In the genomic region with DNA sequence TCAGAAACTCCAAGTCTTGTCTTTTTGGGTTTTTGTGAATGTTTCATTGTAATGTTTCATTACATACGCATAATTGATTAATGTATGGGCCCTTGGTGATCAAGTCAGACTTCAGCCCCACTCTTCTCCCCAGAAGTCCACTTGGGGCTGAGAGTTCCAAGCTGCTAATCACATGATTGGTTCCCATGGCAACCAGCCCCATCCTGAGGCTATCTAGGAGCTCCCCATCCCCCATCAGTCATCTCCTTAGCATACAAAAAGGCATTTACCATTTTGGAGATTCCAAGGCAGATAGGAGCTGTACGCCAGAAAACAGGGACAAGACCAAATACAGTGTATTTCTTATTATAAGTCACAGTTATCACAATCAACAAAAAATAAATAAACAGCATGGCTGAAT, we compare ENCODE assay signal across 19 cellular contexts. TPM values are rescaled to one million over a fixed set of nuclear protein-coding genes. Genes with fewer than 3 reads are reported as not detected.
DNase-seq lines count a peak whose midpoint lies in the region; ATAC-seq and TF ChIP-seq lines count a peak whose summit lies in the region.
"Had no signal": no experiment of that assay in that cellular context is flagged by ENCODE, and none has a peak within 500 bp of the region (broad histone marks: within the 10 kb centered on the region; RNA-seq: fewer than 3 reads in every experiment).

No MANE protein-coding gene starts in this region.

- no peak overlapping the region for H3K4me3 ChIP-seq in GM23338
- no peak overlapping the region for H3K4me3 ChIP-seq in transverse colon
- H3K4me3 ChIP-seq: PC-9, SJCRH30 had no signal

- H3K79me2 ChIP-seq in GM23338 (replicated peaks; ENCODE audit: insufficient read depth): no peaks in the 10 kb centered on the region

- no peak for TF ChIP-seq POLR2A in transverse colon (IDR thresholded peaks at IDR 0.05)

- POLR2A ChIA-PET in WTC11 (lab: Charles Lee): no interaction called here

- H3K27me3 Mint-ChIP-seq in GM23338 (ENCODE audit: insufficient read depth, low read depth, poor library complexity): peaks cover 3% of the 10 kb centered on the region
- no peaks in the 10 kb centered on the region for H3K27me3 Mint-ChIP-seq in WTC11 (ENCODE audit: low read depth)

- H3K9me2 ChIP-seq in GM23338 (ENCODE audit: insufficient read depth): no peaks in the 10 kb centered on the region

- TF ChIP-seq CTCF in GM23338 (conservative IDR thresholded peaks at IDR 0.05; ENCODE audit: low read depth in 2 of 2) (no peak), WTC11 (IDR thresholded peaks at IDR 0.05) (no peak), transverse colon (IDR thresholded peaks at IDR 0.05) (no peak)

- H3K36me3 Mint-ChIP-seq in GM23338 (ENCODE audit: low read depth) (no peaks in the 10 kb centered on the region), WTC11 (no peaks in the 10 kb centered on the region)
- H3K36me3 Mint-ChIP-seq: CD8-positive, alpha-beta T cell had no signal

- no peak overlapping the region for H3K27ac ChIP-seq in GM23338 (ENCODE audit: low read depth)
- no peak overlapping the region for H3K27ac ChIP-seq in transverse colon
- H3K27ac ChIP-seq: PC-9, SJCRH30 had no signal

- no peaks in the 10 kb centered on the region for H3K27me3 ChIP-seq in GM23338 (ENCODE audit: insufficient read depth)
- H3K27me3 ChIP-seq in transverse colon: no peaks in the 10 kb centered on the region
- H3K27me3 ChIP-seq: SJCRH30 had no signal

- H3K4me3 Mint-ChIP-seq in GM23338: no peak overlapping the region
- no peak overlapping the region for H3K4me3 Mint-ChIP-seq in WTC11
- H3K4me3 Mint-ChIP-seq: CD8-positive, alpha-beta T cell had no signal

- H2AFZ ChIP-seq in GM23338: no peak overlapping the region
- H2AFZ ChIP-seq: PC-9 had no signal

- no peak overlapping the region for H3K27ac Mint-ChIP-seq in GM23338
- H3K27ac Mint-ChIP-seq in WTC11: no peak overlapping the region
- H3K27ac Mint-ChIP-seq: CD8-positive, alpha-beta T cell had no signal

- in situ Hi-C loops in transverse colon (cut with MboI; ENCODE audit: low pct_ligation_motif_present in 1 of 4, low pct_unique_long_range_greater_than_20kb in 1 of 4, low sequenced_read_pairs in 3 of 4): no loop called here

- H3K4me1 ChIP-seq in GM23338 (ENCODE audit: insufficient read depth) (peaks cover 37% of the 10 kb centered on the region), transverse colon (no peaks in the 10 kb centered on the region)

- H3K4me1 Mint-ChIP-seq in GM23338: peaks cover 41% of the 10 kb centered on the region
- peaks cover 45% of the 10 kb centered on the region for H3K4me1 Mint-ChIP-seq in WTC11

- peak; percentile 4 for DNase-seq in DMS53 (lab: John Stamatoyannopoulos, UW)
- DNase-seq in DMS53 treated with DMSO at 0.1 percent for 48 hours (lab: John Stamatoyannopoulos, UW; ENCODE audit: unreplicated experiment): no peak
- peak; percentile 70 for DNase-seq in GM23338 (ENCODE audit: low spot score)
- peak; percentile 29 for DNase-seq in WTC11 (ENCODE audit: low spot score)
- peak; percentile 21 for DNase-seq in left kidney (ENCODE audit: low read depth, low spot score)
- DNase-seq in transverse colon: no peak
- DNase-seq in DMS153 (lab: John Stamatoyannopoulos, UW): no peak
- DNase-seq: 8988T; CD8-positive, alpha-beta T cell; EL; IMR-90; NCI-H1105 treated with DMSO at 0.1 percent for 48 hours; NCI-H187 treated with DMSO at 0.1 percent for 48 hours; NCI-H526; PC-9; SJCRH30 had no signal

- H3F3A ChIP-seq in GM23338 (replicated peaks; ENCODE audit: low read depth): no peaks in the 10 kb centered on the region

- ATAC-seq in GM23338: no peak
- no peak; the same call in 1 of the 2 replicates for ATAC-seq in WTC11
- no peak for ATAC-seq in HG02981 (IDR thresholded peaks at IDR 0.05; ENCODE audit: unreplicated experiment)
- ATAC-seq: CD8-positive, alpha-beta T cell had no signal

- no peaks in the 10 kb centered on the region for H3K9me3 ChIP-seq in transverse colon
- H3K9me3 ChIP-seq: SJCRH30 had no signal

- 0 out of 2 replicates have a peak overlapping the region, but pooled peaks have one; percentile 33 for H3K4me2 ChIP-seq in GM23338
- H3K4me2 ChIP-seq: PC-9 had no signal

- H3K36me3 ChIP-seq in GM23338 (ENCODE audit: insufficient read depth) (no peaks in the 10 kb centered on the region), transverse colon (no peaks in the 10 kb centered on the region)
- H3K36me3 ChIP-seq: SJCRH30 had no signal

- intact Hi-C loops in transverse colon (cut with DNase I; ENCODE audit: low total_unique reads): no loop called here

- TF ChIP-seq EP300 in transverse colon (IDR thresholded peaks at IDR 0.05; ENCODE audit: low read depth): no peak

- CTCF ChIA-PET in WTC11 (lab: Charles Lee): interaction anchor here (1.0 to 1.3 kb wide), 2 partner anchors 75 to 95 kb away, joined by 3 read pairs; no protein-coding TSS in a partner anchor

- WGBS in transverse colon (ENCODE audit: low coverage in 1 of 2), 2 donors: 97 to 100% methylated on average over 1 to 2 of the region's 2 CpGs

- no peaks in the 10 kb centered on the region for H4K20me1 ChIP-seq in GM23338 (replicated peaks; ENCODE audit: insufficient read depth)

- H3K9me3 Mint-ChIP-seq in GM23338 (no peaks in the 10 kb centered on the region), WTC11 (peaks cover 4% of the 10 kb centered on the region)
- H3K9me3 Mint-ChIP-seq: CD8-positive, alpha-beta T cell had no signal

TF ChIP-seq in GM23338, 12 proteins besides CTCF, POLR2A, EP300 and RAD21:
- no peak for TF ChIP-seq NANOG (IDR thresholded peaks at IDR 0.05; ENCODE audit: borderline replicate concordance)
- no peak for TF ChIP-seq POLR2AphosphoS5 (IDR thresholded peaks at IDR 0.05; ENCODE audit: low read depth)
- no peak for TF ChIP-seq EZH2 (IDR thresholded peaks at IDR 0.05; ENCODE audit: low read depth, unreplicated experiment)
- TF ChIP-seq JUNB (IDR thresholded peaks at IDR 0.05; ENCODE audit: unreplicated experiment): no peak
- 0 out of 2 replicates have a peak, but pooled peaks have one; percentile 48 for TF ChIP-seq ZNF114 (CRISPR knock-in tag; IDR thresholded peaks at IDR 0.05)

TF ChIP-seq in WTC11, 78 proteins besides CTCF, POLR2A, EP300 and RAD21:
- no peak for TF ChIP-seq SOX15 (CRISPR knock-in tag; IDR thresholded peaks at IDR 0.05)
- TF ChIP-seq, protein P1, sequence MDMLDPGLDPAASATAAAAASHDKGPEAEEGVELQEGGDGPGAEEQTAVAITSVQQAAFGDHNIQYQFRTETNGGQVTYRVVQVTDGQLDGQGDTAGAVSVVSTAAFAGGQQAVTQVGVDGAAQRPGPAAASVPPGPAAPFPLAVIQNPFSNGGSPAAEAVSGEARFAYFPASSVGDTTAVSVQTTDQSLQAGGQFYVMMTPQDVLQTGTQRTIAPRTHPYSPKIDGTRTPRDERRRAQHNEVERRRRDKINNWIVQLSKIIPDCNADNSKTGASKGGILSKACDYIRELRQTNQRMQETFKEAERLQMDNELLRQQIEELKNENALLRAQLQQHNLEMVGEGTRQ (CRISPR knock-in tag; IDR thresholded peaks at IDR 0.05): peak; percentile 75
- TF ChIP-seq ZNF423 (CRISPR knock-in tag; IDR thresholded peaks at IDR 0.05): no peak
- TF ChIP-seq NFATC4 (CRISPR knock-in tag; IDR thresholded peaks at IDR 0.05): no peak
- no peak for TF ChIP-seq MXD4 (CRISPR knock-in tag; IDR thresholded peaks at IDR 0.05; ENCODE audit: borderline replicate concordance)
- no peak for TF ChIP-seq ATF3 (CRISPR knock-in tag; conservative IDR thresholded peaks at IDR 0.05)
- TF ChIP-seq ESRRA (CRISPR knock-in tag; IDR thresholded peaks at IDR 0.05; ENCODE audit: borderline replicate concordance): no peak
- TF ChIP-seq USF1 (CRISPR knock-in tag; IDR thresholded peaks at IDR 0.05): 0 out of 2 replicates have a peak, but pooled peaks have one; percentile 35
- TF ChIP-seq, protein P2, sequence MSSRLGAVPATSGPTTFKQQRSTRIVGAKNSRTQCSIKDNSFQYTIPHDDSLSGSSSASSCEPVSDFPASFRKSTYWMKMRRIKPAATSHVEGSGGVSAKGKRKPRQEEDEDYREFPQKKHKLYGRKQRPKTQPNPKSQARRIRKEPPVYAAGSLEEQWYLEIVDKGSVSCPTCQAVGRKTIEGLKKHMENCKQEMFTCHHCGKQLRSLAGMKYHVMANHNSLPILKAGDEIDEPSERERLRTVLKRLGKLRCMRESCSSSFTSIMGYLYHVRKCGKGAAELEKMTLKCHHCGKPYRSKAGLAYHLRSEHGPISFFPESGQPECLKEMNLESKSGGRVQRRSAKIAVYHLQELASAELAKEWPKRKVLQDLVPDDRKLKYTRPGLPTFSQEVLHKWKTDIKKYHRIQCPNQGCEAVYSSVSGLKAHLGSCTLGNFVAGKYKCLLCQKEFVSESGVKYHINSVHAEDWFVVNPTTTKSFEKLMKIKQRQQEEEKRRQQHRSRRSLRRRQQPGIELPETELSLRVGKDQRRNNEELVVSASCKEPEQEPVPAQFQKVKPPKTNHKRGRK (CRISPR knock-in tag; IDR thresholded peaks at IDR 0.05; ENCODE audit: borderline replicate concordance): no peak
- TF ChIP-seq SP1 (CRISPR knock-in tag; conservative IDR thresholded peaks at IDR 0.05): no peak
- no peak for TF ChIP-seq TP53 (CRISPR knock-in tag; IDR thresholded peaks at IDR 0.05)
- TF ChIP-seq, protein P3, sequence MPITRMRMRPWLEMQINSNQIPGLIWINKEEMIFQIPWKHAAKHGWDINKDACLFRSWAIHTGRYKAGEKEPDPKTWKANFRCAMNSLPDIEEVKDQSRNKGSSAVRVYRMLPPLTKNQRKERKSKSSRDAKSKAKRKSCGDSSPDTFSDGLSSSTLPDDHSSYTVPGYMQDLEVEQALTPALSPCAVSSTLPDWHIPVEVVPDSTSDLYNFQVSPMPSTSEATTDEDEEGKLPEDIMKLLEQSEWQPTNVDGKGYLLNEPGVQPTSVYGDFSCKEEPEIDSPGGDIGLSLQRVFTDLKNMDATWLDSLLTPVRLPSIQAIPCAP (CRISPR knock-in tag; IDR thresholded peaks at IDR 0.05): no peak

RNA-seq across cellular contexts. Expression of gene SYK, which starts 22.9 kb away (rescaled TPM):
- total RNA-seq in GM23338 (2014; rRNA removed; shearing (Covaris generic)): 5.4 and 5.8 TPM in 2 replicates
- polyA plus RNA-seq in GM23338 (2016; fragmentation: Nextera tagmentation; extraction: Ambion mirVana): 1.5 and 2.2 TPM in 2 replicates
- 5.8 to 7.4 TPM (median 6.2 TPM) in 3 replicates for total RNA-seq in WTC11 (2021)
- 100 to 1,000 TPM in 1 of 4 donors, 10 to 100 TPM in 3; 32.2 to 534 (median 34.3) TPM for total RNA-seq in transverse colon
- total RNA-seq: IMR-90, LHCN-M2, SJCRH30 had no signal
- polyA plus RNA-seq: BJ, IMR-90 had no signal

Comparison
In these comparisons a context has a peak if more than half of its experiments do, and no peak if none do; other contexts are left out.
1. DNase-seq: peak in DMS53 (single experiment), GM23338 (single experiment), WTC11 (single experiment) and left kidney (single experiment); none in DMS53 treated with DMSO at 0.1 percent for 48 hours (single experiment), transverse colon (single experiment) and DMS153 (single experiment).